ENCODE assay signal across 10 cellular contexts in genomic region chr22:36355894-36356293, GRCh38. TPM values are rescaled to one million over a fixed set of nuclear protein-coding genes. Genes with fewer than 3 reads are reported as not detected.
DNase-seq lines count a peak whose midpoint lies in the region; ATAC-seq and TF ChIP-seq lines count a peak whose summit lies in the region.
"Had no signal": no experiment of that assay in that cellular context is flagged by ENCODE, and none has a peak within 500 bp of the region (broad histone marks: within the 10 kb centered on the region; RNA-seq: fewer than 3 reads in every experiment).

No MANE protein-coding gene starts in this region.

- in situ Hi-C loops in GM23248 (cut with MboI), result no loop called here

- intact Hi-C loops in activated CD8-positive, alpha-beta T cell treated with anti-CD3 and anti-CD28 coated beads for 36 hours (cut with micrococcal nuclease), result no loop called here
- intact Hi-C loops in spleen (cut with DNase I; ENCODE audit: low total_unique reads), result no loop called here

- H4K20me1 ChIP-seq in GM23248 (ENCODE audit: insufficient read depth), result peaks cover 10% of the 10 kb centered on the region

- H3K27me3 ChIP-seq in GM23248 (replicated peaks; ENCODE audit: insufficient read depth) (no peaks in the 10 kb centered on the region), spleen (replicated peaks in 1 of 7) (no peaks in the 10 kb centered on the region)

- H3K4me3 Mint-ChIP-seq in activated CD8-positive, alpha-beta T cell treated with anti-CD3 and anti-CD28 coated beads for 36 hours, result peak overlapping the region; percentile 63
- peak overlapping the region; percentile 69 to 80 (median 74) for H3K4me3 Mint-ChIP-seq in immature natural killer cell

- H3K4me1 Mint-ChIP-seq in activated CD8-positive, alpha-beta T cell treated with anti-CD3 and anti-CD28 coated beads for 36 hours (ENCODE audit: low read depth), result peaks cover 93% of the 10 kb centered on the region
- H3K4me1 Mint-ChIP-seq in immature natural killer cell, result peaks cover 99 to 100% of the 10 kb centered on the region in 2 donors

- POLR2A ChIA-PET in activated CD8-positive, alpha-beta T cell treated with anti-CD3 and anti-CD28 coated beads for 36 hours (lab: Charles Lee), result interaction anchor here (1.0 to 44.1 kb wide), 3 partner anchors 13 to 115 kb away, joined by 3 to 1125 read pairs (median 1125); partner anchors contain the start of gene MYH9

- TF ChIP-seq POLR2A in spleen (IDR thresholded peaks at IDR 0.05), result no peak

- H3K27ac ChIP-seq in GM23248 (peak overlapping the region; percentile 84), spleen (peak overlapping the region; percentile 55 to 100 (median 88))

- no peaks in the 10 kb centered on the region for H3K9me3 Mint-ChIP-seq in activated CD8-positive, alpha-beta T cell treated with anti-CD3 and anti-CD28 coated beads for 36 hours
- H3K9me3 Mint-ChIP-seq in immature natural killer cell, result no peaks in the 10 kb centered on the region

- peak overlapping the region; percentile 91 for H3K27ac Mint-ChIP-seq in activated CD8-positive, alpha-beta T cell treated with anti-CD3 and anti-CD28 coated beads for 36 hours
- H3K27ac Mint-ChIP-seq in immature natural killer cell, result peak overlapping the region; percentile 80 to 99 (median 96)

- peaks cover 59% of the 10 kb centered on the region for H3K36me3 Mint-ChIP-seq in activated CD8-positive, alpha-beta T cell treated with anti-CD3 and anti-CD28 coated beads for 36 hours (ENCODE audit: low read depth)
- H3K36me3 Mint-ChIP-seq in immature natural killer cell, result no peaks in the 10 kb centered on the region

- WGBS in GM23248 (ENCODE audit: low coverage in 1 of 2, low lambda C conversion rate in 2 of 2, missing lambda C conversion rate in 2 of 2), 2 experiments, result 93 to 94% methylated on average over 6 of the region's 6 CpGs
- 49 to 76% (median 68%) methylated on average over 6 of the region's 6 CpGs for WGBS in spleen, 5 donors

- H3K9ac ChIP-seq in GM23248, result peak overlapping the region; percentile 70

- TF ChIP-seq CTCF in activated CD8-positive, alpha-beta T cell treated with anti-CD3 and anti-CD28 coated beads for 36 hours (IDR thresholded peaks at IDR 0.05), result no peak
- no peak for TF ChIP-seq CTCF in spleen (IDR thresholded peaks at IDR 0.05 in 8 of 11, conservative IDR thresholded peaks at IDR 0.05 in 3 of 11)

- H3K4me1 ChIP-seq in GM23248 (ENCODE audit: insufficient read depth) (peaks cover 68% of the 10 kb centered on the region), spleen (peaks cover 89 to 100% (median 99%) of the 10 kb centered on the region in 6 donors)

- peaks cover 64% of the 10 kb centered on the region for H3F3A ChIP-seq in GM23248 (ENCODE audit: insufficient read depth)

- no peaks in the 10 kb centered on the region for H3K9me2 ChIP-seq in GM23248 (ENCODE audit: insufficient read depth)

- CTCF ChIA-PET in activated CD8-positive, alpha-beta T cell treated with anti-CD3 and anti-CD28 coated beads for 36 hours (lab: Charles Lee), result interaction anchor here (0.8 to 1.8 kb wide), 7 partner anchors 12 to 115 kb away, joined by 3 to 6 read pairs (median 3); no protein-coding TSS in a partner anchor

- H3K36me3 ChIP-seq in GM23248 (ENCODE audit: low read depth) (no peaks in the 10 kb centered on the region), spleen (peaks cover 0 to 43% (median 0%) of the 10 kb centered on the region in 6 donors)

- H3K4me3 ChIP-seq in GM23248 (0 out of 2 replicates have a peak overlapping the region, but pooled peaks have one; percentile 49), spleen (peak overlapping the region in 1 of 8 donors; percentile 35)

- H3K79me2 ChIP-seq in GM23248 (ENCODE audit: insufficient read depth), result peaks cover 100% of the 10 kb centered on the region

- H2AFZ ChIP-seq in GM23248, result no peak overlapping the region

- H3K27me3 Mint-ChIP-seq in activated CD8-positive, alpha-beta T cell treated with anti-CD3 and anti-CD28 coated beads for 36 hours, result no peaks in the 10 kb centered on the region
- peaks cover 7 to 18% (median 11%) of the 10 kb centered on the region in 3 donors for H3K27me3 Mint-ChIP-seq in immature natural killer cell (ENCODE audit: low read depth in 3 of 3)
- H3K27me3 Mint-ChIP-seq: brain had no signal

- H3K4me2 ChIP-seq in GM23248 (ENCODE audit: unreplicated experiment), result peak overlapping the region; percentile 73

- ATAC-seq in activated CD8-positive, alpha-beta T cell treated with anti-CD3 and anti-CD28 coated beads for 36 hours, result no peak
- ATAC-seq in HG02763 (IDR thresholded peaks at IDR 0.05; ENCODE audit: unreplicated experiment) (no peak), GM18519 (IDR thresholded peaks at IDR 0.05; ENCODE audit: low FRiP score, unreplicated experiment) (no peak)

- no peaks in the 10 kb centered on the region for H3K9me3 ChIP-seq in GM23248 (ENCODE audit: low read depth)
- H3K9me3 ChIP-seq in spleen, result no peaks in the 10 kb centered on the region

- DNase-seq in GM23248, result no peak
- no peak for DNase-seq in activated CD8-positive, alpha-beta T cell treated with anti-CD3 and anti-CD28 coated beads for 36 hours
- no peak for DNase-seq in immature natural killer cell
- no peak for DNase-seq in spleen
- no peak for DNase-seq in anterior cingulate cortex (lab: John Stamatoyannopoulos, UW)
- no peak for DNase-seq in NCI-H2171 (lab: John Stamatoyannopoulos, UW)
- DNase-seq: islet precursor cell had no signal

RNA-seq across cellular contexts. Expression of gene MYH9, which starts 31.9 kb away (rescaled TPM):
- 420 and 453 TPM in 2 replicates for total RNA-seq in GM23248 (2014; rRNA removed; shearing (Covaris generic))
- polyA plus RNA-seq in GM23248 (2016; fragmentation: Nextera tagmentation; extraction: Ambion mirVana) (282 and 287 TPM in 2 replicates), immature natural killer cell (100 to 1,000 TPM in 1 of 3 donors, 10 to 100 TPM in 1, 1 to 10 TPM in 1; 8.7 to 355 (median 40.2) TPM), spleen (100 to 1,000 TPM in 1 of 3 donors, 10 to 100 TPM in 2; 59.8 to 166 (median 71.1) TPM)
- 100 to 1,000 TPM; 624 to 679 TPM for total RNA-seq in activated CD8-positive, alpha-beta T cell treated with anti-CD3 and anti-CD28 coated beads for 36 hours
- total RNA-seq in spleen, result 1,000 to 10,000 TPM in 4 of 7 donors, 100 to 1,000 TPM in 3; 575 to 1,376 (median 1,013) TPM
